1 cellular context compared by ENCODE assay signal in the genomic region with DNA sequence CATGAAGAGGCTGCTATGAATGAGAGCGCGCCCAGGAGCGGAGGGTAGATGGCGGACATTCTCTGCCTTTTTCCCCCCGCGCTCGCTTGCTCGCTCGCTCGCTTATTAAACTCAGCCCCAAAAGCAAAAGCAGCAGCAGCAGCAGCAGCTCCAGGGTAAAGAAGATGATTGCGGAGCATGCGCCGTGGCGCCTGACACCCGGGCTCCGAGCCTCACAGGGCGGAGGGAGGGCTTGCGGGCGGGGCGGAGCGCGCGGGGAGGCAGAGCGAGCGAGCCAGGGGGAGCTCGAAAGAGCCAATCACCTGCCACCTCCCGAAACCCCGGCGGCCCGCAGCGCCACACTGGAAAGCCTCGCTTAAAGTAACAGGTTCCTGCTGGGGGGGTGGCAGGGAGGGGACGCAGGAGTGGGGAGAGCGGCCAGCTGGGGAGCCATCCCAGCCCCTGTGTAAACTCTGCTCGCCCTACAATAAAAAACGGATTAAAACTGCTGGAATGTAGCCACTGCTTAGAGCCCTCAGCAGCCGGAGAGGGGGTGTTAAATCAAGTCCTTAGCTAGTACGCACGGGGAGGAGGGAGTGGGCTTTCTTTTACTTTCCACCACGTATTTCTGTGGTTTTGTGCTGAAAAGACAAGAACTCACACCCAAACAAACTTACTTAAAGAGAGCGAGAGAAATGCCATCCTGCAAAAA.
TF ChIP-seq lines count a peak whose summit lies in the region.

A gene (minus strand): TSS at position 170 of the 691 bp plus-strand sequence.

TF ChIP-seq in GM12878, 131 proteins besides CTCF, POLR2A, EP300 and RAD21 (continued from another document):
- TF ChIP-seq, protein P1, sequence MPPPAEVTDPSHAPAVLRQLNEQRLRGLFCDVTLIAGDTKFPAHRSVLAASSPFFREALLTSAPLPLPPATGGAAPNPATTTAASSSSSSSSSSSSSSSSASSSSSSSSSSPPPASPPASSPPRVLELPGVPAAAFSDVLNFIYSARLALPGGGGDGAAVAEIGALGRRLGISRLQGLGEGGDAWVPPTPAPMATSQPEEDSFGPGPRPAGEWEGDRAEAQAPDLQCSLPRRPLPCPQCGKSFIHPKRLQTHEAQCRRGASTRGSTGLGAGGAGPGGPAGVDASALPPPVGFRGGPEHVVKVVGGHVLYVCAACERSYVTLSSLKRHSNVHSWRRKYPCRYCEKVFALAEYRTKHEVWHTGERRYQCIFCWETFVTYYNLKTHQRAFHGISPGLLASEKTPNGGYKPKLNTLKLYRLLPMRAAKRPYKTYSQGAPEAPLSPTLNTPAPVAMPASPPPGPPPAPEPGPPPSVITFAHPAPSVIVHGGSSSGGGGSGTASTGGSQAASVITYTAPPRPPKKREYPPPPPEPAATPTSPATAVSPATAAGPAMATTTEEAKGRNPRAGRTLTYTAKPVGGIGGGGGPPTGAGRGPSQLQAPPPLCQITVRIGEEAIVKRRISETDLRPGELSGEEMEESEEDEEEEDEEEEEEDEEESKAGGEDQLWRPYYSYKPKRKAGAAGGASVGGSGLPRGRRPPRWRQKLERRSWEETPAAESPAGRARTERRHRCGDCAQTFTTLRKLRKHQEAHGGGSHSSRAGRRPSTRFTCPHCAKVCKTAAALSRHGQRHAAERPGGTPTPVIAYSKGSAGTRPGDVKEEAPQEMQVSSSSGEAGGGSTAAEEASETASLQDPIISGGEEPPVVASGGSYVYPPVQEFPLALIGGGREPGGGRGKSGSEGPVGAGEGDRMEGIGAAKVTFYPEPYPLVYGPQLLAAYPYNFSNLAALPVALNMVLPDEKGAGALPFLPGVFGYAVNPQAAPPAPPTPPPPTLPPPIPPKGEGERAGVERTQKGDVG (CRISPR knock-in tag; IDR thresholded peaks at IDR 0.05) = no peak
- TF ChIP-seq, protein P2, sequence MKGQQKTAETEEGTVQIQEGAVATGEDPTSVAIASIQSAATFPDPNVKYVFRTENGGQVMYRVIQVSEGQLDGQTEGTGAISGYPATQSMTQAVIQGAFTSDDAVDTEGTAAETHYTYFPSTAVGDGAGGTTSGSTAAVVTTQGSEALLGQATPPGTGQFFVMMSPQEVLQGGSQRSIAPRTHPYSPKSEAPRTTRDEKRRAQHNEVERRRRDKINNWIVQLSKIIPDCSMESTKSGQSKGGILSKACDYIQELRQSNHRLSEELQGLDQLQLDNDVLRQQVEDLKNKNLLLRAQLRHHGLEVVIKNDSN (IDR thresholded peaks at IDR 0.05; ENCODE audit: borderline replicate concordance, extremely low read length, insufficient read depth, low read depth, low read length) = no peak
- TF ChIP-seq GABPA (IDR thresholded peaks at IDR 0.05; ENCODE audit: low read depth) (no peak), ESRRA (IDR thresholded peaks at IDR 0.05; ENCODE audit: low read length) (no peak), SP1 (IDR thresholded peaks at IDR 0.05; ENCODE audit: low read depth, low read length) (no peak), MEF2B (IDR thresholded peaks at IDR 0.05; ENCODE audit: partially characterized antibody, poor library complexity, severe bottlenecking) (no peak), BMI1 (IDR thresholded peaks at IDR 0.05; ENCODE audit: borderline replicate concordance) (no peak), PAX5 (IDR thresholded peaks at IDR 0.05; ENCODE audit: borderline replicate concordance, low read depth, low read length) (no peak), BHLHE40 (IDR thresholded peaks at IDR 0.05; ENCODE audit: borderline replicate concordance in 1 of 2, low read depth in 2 of 2, low read length in 1 of 2) (0 out of 4 replicates have a peak, but pooled peaks of 1 of the 2 experiments have one; percentile 19), MYB (IDR thresholded peaks at IDR 0.05; ENCODE audit: borderline replicate concordance, low read depth, low read length) (no peak), NRF1 (conservative IDR thresholded peaks at IDR 0.05; ENCODE audit: low read depth, low read length) (peak; percentile 80), FOXM1 (IDR thresholded peaks at IDR 0.05; ENCODE audit: low read depth, low read length) (no peak)
